ENCODE assay signal across 13 cellular contexts in the genomic region with DNA sequence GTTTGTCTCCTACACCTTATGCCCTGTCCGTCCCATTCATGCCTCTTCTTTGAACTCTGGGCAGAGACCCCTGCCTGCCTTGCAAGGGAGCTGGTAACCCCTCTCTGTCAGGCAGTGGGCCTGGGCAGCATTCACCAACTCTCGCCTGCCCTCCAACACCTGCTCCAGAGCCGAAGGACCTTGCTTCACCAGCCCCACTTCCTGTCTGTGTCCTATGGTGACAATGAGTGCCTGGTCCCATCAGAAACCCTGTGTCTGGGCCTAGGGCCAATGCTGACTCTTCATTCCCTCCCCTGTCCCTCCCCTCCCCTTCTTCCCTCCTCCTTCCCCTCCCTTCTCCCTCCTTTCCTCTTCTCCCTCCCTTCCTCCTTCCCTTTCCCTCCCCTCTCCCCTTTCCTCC. TPM values are rescaled to one million over a fixed set of nuclear protein-coding genes. Genes with fewer than 3 reads are reported as not detected.
DNase-seq lines count a peak whose midpoint lies in the region; ATAC-seq, FAIRE-seq and TF ChIP-seq lines count a peak whose summit lies in the region.
"Had no signal": no experiment of that assay in that cellular context is flagged by ENCODE, and none has a peak within 500 bp of the region (broad histone marks: within the 10 kb centered on the region; RNA-seq: fewer than 3 reads in every experiment).

No MANE protein-coding gene starts in this region.

- no peaks in the 10 kb centered on the region for H3K9me3 ChIP-seq in adrenal gland (replicated peaks in 1 of 3)
- H3K9me3 ChIP-seq: gastroesophageal sphincter had no signal

- intact Hi-C loops in adrenal gland (cut with DNase I): no loop called here

- H3K36me3 ChIP-seq in adrenal gland (replicated peaks in 1 of 2): no peaks in the 10 kb centered on the region
- H3K36me3 ChIP-seq: gastroesophageal sphincter had no signal

- H3K27ac Mint-ChIP-seq in osteocyte (ENCODE audit: unreplicated experiment): no peak overlapping the region

- H3K9me3 Mint-ChIP-seq in osteocyte (ENCODE audit: unreplicated experiment): no peaks in the 10 kb centered on the region

- no peak for FAIRE-seq in GM19239 (lab: Jason Lieb, UNC)

- H3K4me1 ChIP-seq in adrenal gland (replicated peaks in 1 of 2): peaks cover 13 to 17% of the 10 kb centered on the region in 2 donors
- H3K4me1 ChIP-seq: gastroesophageal sphincter had no signal

- no peak for ATAC-seq in GM21528 (IDR thresholded peaks at IDR 0.05; ENCODE audit: low FRiP score, unreplicated experiment)
- ATAC-seq: gastroesophageal sphincter had no signal

- H3K27me3 Mint-ChIP-seq in osteocyte (ENCODE audit: unreplicated experiment): peaks cover 7% of the 10 kb centered on the region

- TF ChIP-seq CTCF in adrenal gland (IDR thresholded peaks at IDR 0.05) (no peak), osteocyte (IDR thresholded peaks at IDR 0.05) (no peak)

- no peaks in the 10 kb centered on the region for H3K36me3 Mint-ChIP-seq in osteocyte (ENCODE audit: unreplicated experiment)

- no peak overlapping the region for H3K4me3 ChIP-seq in adrenal gland
- H3K4me3 ChIP-seq: gastroesophageal sphincter, SK-N-MC had no signal

- H3K4me1 Mint-ChIP-seq in osteocyte (ENCODE audit: unreplicated experiment): no peaks in the 10 kb centered on the region

- H3K4me3 Mint-ChIP-seq in osteocyte (ENCODE audit: unreplicated experiment): no peak overlapping the region

- TF ChIP-seq POLR2A in adrenal gland (IDR thresholded peaks at IDR 0.05): peak in 1 of 2 donors; percentile 25

- H3K27ac ChIP-seq in adrenal gland: peak overlapping the region in 2 of 5 donors; percentile 44 to 63
- H3K27ac ChIP-seq: gastroesophageal sphincter, SK-N-MC had no signal

- DNase-seq in DMS79 treated with DMSO at 0.1 percent for 48 hours (lab: John Stamatoyannopoulos, UW) (peak; percentile 84), NCI-H1105 treated with DMSO at 0.1 percent for 48 hours (lab: John Stamatoyannopoulos, UW) (peak; percentile 40), adrenal gland (peak; percentile 78 to 93 (median 89)), medulla oblongata (ENCODE audit: extremely low spot score) (peak; percentile 50), osteocyte (ENCODE audit: extremely low spot score, unreplicated experiment) (no peak), GM19239 (ENCODE audit: insufficient read length, low spot score) (no peak), NCI-H187 (lab: John Stamatoyannopoulos, UW) (no peak)
- DNase-seq: activated naive CD4-positive, alpha-beta T cell treated with anti-CD3 and anti-CD28 coated beads, Interleukin-2, amount 50 U/mL, for 16 hours; mammary epithelial cell; trophoblast cell had no signal

- WGBS in adrenal gland, 4 donors: 47 to 64% (median 51%) methylated on average over 3 of the region's 3 CpGs

- no peaks in the 10 kb centered on the region for H3K27me3 ChIP-seq in adrenal gland

RNA-seq across cellular contexts. Expression of a gene that starts 22.8 kb away (rescaled TPM):
- total RNA-seq in adrenal gland: 100 to 1,000 TPM in 3 of 8 donors, 10 to 100 TPM in 5; 47.9 to 120 (median 80.3) TPM
- 10 to 100 TPM; 32.0 to 49.3 (median 39.1) TPM for polyA plus RNA-seq in adrenal gland
- total RNA-seq in osteocyte: 94.6 and 96.7 TPM in 2 replicates

Comparison
In these comparisons a context has a peak if more than half of its experiments do, and no peak if none do; other contexts are left out.
1. DNase-seq: peak in DMS79 treated with DMSO at 0.1 percent for 48 hours (single experiment), NCI-H1105 treated with DMSO at 0.1 percent for 48 hours (single experiment), adrenal gland (7 of 7) and medulla oblongata (single experiment); none in osteocyte (single experiment), GM19239 (single experiment) and NCI-H187 (0 of 2).